Comparison of ENCODE assay signal across 1 cellular context in genomic region chr9:116285320-116285719, GRCh38.
TF ChIP-seq lines count a peak whose summit lies in the region.

No MANE protein-coding gene starts in this region.

TF ChIP-seq in H1, 55 proteins besides CTCF, POLR2A, EP300 and RAD21:
- no peak for TF ChIP-seq SRF (IDR thresholded peaks at IDR 0.05; ENCODE audit: low read depth, low read length)
- peak; percentile 77 for TF ChIP-seq TEAD4 (IDR thresholded peaks at IDR 0.05; ENCODE audit: low read depth, low read length)
